ENCODE assay signal across 1 cellular context in genomic region chr5:160119142-160119904, GRCh38.
A peak's percentile ranks its signal among the peaks of the same experiment; 100 is the strongest.
TF ChIP-seq lines count a peak whose summit lies in the region.

Gene PWWP2A, minus strand, starts transcription at chr5:160119450. Its CDS starts 62 bp downstream, at chr5:160119388.

TF ChIP-seq in HepG2, 621 proteins besides CTCF, POLR2A, EP300 and RAD21 (continued from another document and continues in another):
- TF ChIP-seq UBTF (CRISPR knock-in tag; IDR thresholded peaks at IDR 0.05) (peak; percentile 90; the same call in 1 of the 2 replicates), ZNF761 (CRISPR knock-in tag; conservative IDR thresholded peaks at IDR 0.05) (peak; percentile 68; the same call in 1 of the 2 replicates), ZNF510 (CRISPR knock-in tag; IDR thresholded peaks at IDR 0.05; ENCODE audit: low read depth) (0 out of 2 replicates have a peak, but pooled peaks have one; percentile 68), ZFP36L1 (CRISPR knock-in tag; IDR thresholded peaks at IDR 0.05) (0 out of 2 replicates have a peak, but pooled peaks have one; percentile 35), USF2 (IDR thresholded peaks at IDR 0.05; ENCODE audit: low read depth, low read length) (no peak; the same call in 1 of the 2 replicates), USF2 (CRISPR knock-in tag; IDR thresholded peaks at IDR 0.05; ENCODE audit: borderline replicate concordance) (peak; percentile 42; the same call in 1 of the 2 replicates), FOXP1 (IDR thresholded peaks at IDR 0.05) (peak; percentile 94), FOXP1 (CRISPR knock-in tag; IDR thresholded peaks at IDR 0.05) (peak; percentile 58), ASH2L (IDR thresholded peaks at IDR 0.05; ENCODE audit: insufficient read length, low read depth, low read length) (peak; percentile 71), FOXO1 (CRISPR knock-in tag; IDR thresholded peaks at IDR 0.05) (no peak; the same call in 1 of the 2 replicates), ZNF350 (CRISPR knock-in tag; IDR thresholded peaks at IDR 0.05; ENCODE audit: borderline replicate concordance, low read depth) (no peak; the same call in 1 of the 2 replicates), NFKB2 (CRISPR knock-in tag; IDR thresholded peaks at IDR 0.05; ENCODE audit: borderline replicate concordance) (peak; percentile 45; the same call in 1 of the 2 replicates), ZNF777 (CRISPR knock-in tag; IDR thresholded peaks at IDR 0.05) (0 out of 2 replicates have a peak, but pooled peaks have one; percentile 25), ZNF543 (CRISPR knock-in tag; IDR thresholded peaks at IDR 0.05) (0 out of 2 replicates have a peak, but pooled peaks have one; percentile 48), ZNF513 (CRISPR knock-in tag; conservative IDR thresholded peaks at IDR 0.05) (no peak), TFDP2 (CRISPR knock-in tag; IDR thresholded peaks at IDR 0.05) (peak; percentile 58; the same call in 1 of the 2 replicates), ARID5B (CRISPR knock-in tag; IDR thresholded peaks at IDR 0.05) (0 out of 2 replicates have a peak, but pooled peaks have one; percentile 28), ZNF331 (CRISPR knock-in tag; IDR thresholded peaks at IDR 0.05) (peak; percentile 13; the same call in 1 of the 2 replicates), XRCC5 (optimal IDR thresholded peaks at IDR 0.05; ENCODE audit: low read length) (peak; percentile 52), KDM2A (CRISPR knock-in tag; IDR thresholded peaks at IDR 0.05; ENCODE audit: borderline replicate concordance, low read depth) (peak; percentile 44; the same call in 1 of the 2 replicates), ZNF138 (CRISPR knock-in tag; IDR thresholded peaks at IDR 0.05; ENCODE audit: low read depth) (0 out of 2 replicates have a peak, but pooled peaks have one; percentile 51), KAT8 (CRISPR knock-in tag; IDR thresholded peaks at IDR 0.05) (0 out of 2 replicates have a peak, but pooled peaks have one; percentile 22), MED1 (CRISPR knock-in tag; IDR thresholded peaks at IDR 0.05) (no peak), PITX1 (CRISPR knock-in tag; IDR thresholded peaks at IDR 0.05) (no peak), SIN3A (IDR thresholded peaks at IDR 0.05; ENCODE audit: borderline replicate concordance, low read depth, low read length) (no peak), CBX5 (CRISPR knock-in tag; IDR thresholded peaks at IDR 0.05; ENCODE audit: borderline replicate concordance) (no peak), THRA (CRISPR knock-in tag; IDR thresholded peaks at IDR 0.05; ENCODE audit: borderline replicate concordance) (no peak), ZBTB33 (CRISPR knock-in tag; IDR thresholded peaks at IDR 0.05) (no peak), PHF20 (CRISPR knock-in tag; IDR thresholded peaks at IDR 0.05) (peak; percentile 27; the same call in 1 of the 2 replicates), ATF1 (CRISPR knock-in tag; IDR thresholded peaks at IDR 0.05) (peak; percentile 93), E2F2 (CRISPR knock-in tag; IDR thresholded peaks at IDR 0.05; ENCODE audit: borderline replicate concordance) (0 out of 2 replicates have a peak, but pooled peaks have one; percentile 4), EHMT2 (IDR thresholded peaks at IDR 0.05; ENCODE audit: borderline replicate concordance, low read depth, low read length) (peak; percentile 79; the same call in 1 of the 2 replicates), ZBTB1 (CRISPR knock-in tag; IDR thresholded peaks at IDR 0.05; ENCODE audit: borderline replicate concordance) (no peak), ZBTB2 (CRISPR knock-in tag; IDR thresholded peaks at IDR 0.05; ENCODE audit: low read depth) (no peak), MEIS1 (CRISPR knock-in tag; IDR thresholded peaks at IDR 0.05; ENCODE audit: borderline replicate concordance) (peak; percentile 76; the same call in 1 of the 2 replicates), DZIP1 (CRISPR knock-in tag; IDR thresholded peaks at IDR 0.05) (0 out of 2 replicates have a peak, but pooled peaks have one; percentile 36)
